Comparison of ENCODE assay signal across 1 cellular context in the genomic region with DNA sequence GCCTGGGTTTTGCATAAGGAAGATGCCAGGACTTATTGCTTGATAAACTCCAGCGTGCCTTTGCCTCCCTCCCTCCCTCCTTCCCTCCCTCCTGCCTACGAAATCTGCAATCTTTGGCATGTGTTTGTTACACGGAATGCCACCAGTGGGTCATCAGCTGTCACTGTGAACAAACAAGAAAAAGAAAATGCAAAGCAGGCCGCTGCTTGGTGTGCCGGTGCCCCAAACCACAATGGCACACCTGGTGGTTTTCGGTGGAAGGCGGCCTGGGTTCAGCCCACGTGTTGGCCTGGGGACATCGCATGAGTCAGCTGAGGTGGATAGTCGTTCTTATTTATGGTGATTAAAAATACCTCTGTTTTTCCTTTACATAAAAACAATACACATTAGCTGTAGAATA.
TF ChIP-seq lines count a peak whose summit lies in the region.

No MANE protein-coding gene starts in this region.

TF ChIP-seq in K562, 482 proteins besides CTCF, POLR2A, EP300 and RAD21 (continued from another document):
- TF ChIP-seq, protein P1, sequence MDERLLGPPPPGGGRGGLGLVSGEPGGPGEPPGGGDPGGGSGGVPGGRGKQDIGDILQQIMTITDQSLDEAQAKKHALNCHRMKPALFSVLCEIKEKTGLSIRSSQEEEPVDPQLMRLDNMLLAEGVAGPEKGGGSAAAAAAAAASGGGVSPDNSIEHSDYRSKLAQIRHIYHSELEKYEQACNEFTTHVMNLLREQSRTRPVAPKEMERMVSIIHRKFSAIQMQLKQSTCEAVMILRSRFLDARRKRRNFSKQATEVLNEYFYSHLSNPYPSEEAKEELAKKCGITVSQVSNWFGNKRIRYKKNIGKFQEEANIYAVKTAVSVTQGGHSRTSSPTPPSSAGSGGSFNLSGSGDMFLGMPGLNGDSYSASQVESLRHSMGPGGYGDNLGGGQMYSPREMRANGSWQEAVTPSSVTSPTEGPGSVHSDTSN (CRISPR knock-in tag; IDR thresholded peaks at IDR 0.05; ENCODE audit: low read depth) = no peak
- TF ChIP-seq, protein P1 (tag; conservative IDR thresholded peaks at IDR 0.05; ENCODE audit: low read depth) = no peak
